Comparison of ENCODE assay signal across 27 cellular contexts in the genomic region with DNA sequence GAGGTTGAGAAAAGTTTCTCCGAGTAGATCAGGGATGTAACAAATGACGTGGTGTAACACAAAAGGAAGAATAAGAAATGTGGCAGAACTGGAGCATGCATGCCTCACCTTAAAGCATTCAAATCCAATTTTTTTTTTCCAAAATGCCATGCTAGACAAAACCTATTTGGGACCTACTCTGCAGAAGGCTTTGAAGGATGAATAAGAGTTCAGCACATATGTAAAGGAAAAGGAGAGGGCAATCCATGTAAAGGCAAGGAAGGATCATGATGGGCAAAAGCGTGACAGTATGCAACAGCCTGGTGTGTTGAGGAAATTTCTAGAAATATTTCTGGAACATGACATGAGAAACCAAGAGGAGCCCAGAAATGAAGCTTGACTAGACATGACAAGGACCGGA.
DNase-seq lines count a peak whose midpoint lies in the region; ATAC-seq and TF ChIP-seq lines count a peak whose summit lies in the region.
"Had no signal": no experiment of that assay in that cellular context is flagged by ENCODE, and none has a peak within 500 bp of the region (broad histone marks: within the 10 kb centered on the region; RNA-seq: fewer than 3 reads in every experiment).

No MANE protein-coding gene starts in this region.

- H4K20me1 ChIP-seq in OCI-LY1 (ENCODE audit: insufficient read depth, low read length) = no peaks in the 10 kb centered on the region

- DNase-seq in activated naive CD4-positive, alpha-beta T cell treated with anti-CD3 and anti-CD28 coated beads for 36 hours = no peak
- no peak for DNase-seq in activated naive CD4-positive, alpha-beta T cell treated with Interleukin-2 at 50 U/mL for 16 hours
- DNase-seq in activated naive CD8-positive, alpha-beta T cell treated with anti-CD3 and anti-CD28 coated beads, Interleukin-2, amount 50 U/mL, for 24 hours = no peak
- no peak for DNase-seq in stimulated activated naive B cell treated with anti-CD40 and anti-IgM and Interleukin-4, amounts not matched to agents 10 μg/mL and 1 μg/mL and 100 μg/mL, for 72 hours
- no peak for DNase-seq in anterior cingulate cortex (lab: John Stamatoyannopoulos, UW)
- DNase-seq: CD8-positive, alpha-beta memory T cell; GM23248; H9; MM.1S; NCI-H1092; NCI-H1436; NCI-H1930; NCI-H2227 treated with DMSO at 0.1 percent for 48 hours; NCI-H510A; NCI-H748 treated with DMSO at 0.1 percent for 48 hours; NK-92 treated with Interleukin-12 subunit alpha and Interleukin-12 subunit beta, amount 100 ng/mL, for 24 hours; Peyer's patch; SW 1271 had no signal

- H3K27ac ChIP-seq in OCI-LY1 (ENCODE audit: low read depth, low read length, poor library complexity, severe bottlenecking) = peak overlapping the region; percentile 97
- H3K27ac ChIP-seq: A549, BLaER1, GM23248, HL-60, Peyer's patch, SJSA1 had no signal

- H3K36me3 Mint-ChIP-seq in activated naive CD4-positive, alpha-beta T cell treated with anti-CD3 and anti-CD28 coated beads for 36 hours (ENCODE audit: low read depth) = peaks cover 54% of the 10 kb centered on the region
- H3K36me3 Mint-ChIP-seq in activated naive CD8-positive, alpha-beta T cell treated with anti-CD3 and anti-CD28 coated beads, Interleukin-2, amount 50 U/mL, for 24 hours (ENCODE audit: low read depth) = peaks cover 90% of the 10 kb centered on the region
- H3K36me3 Mint-ChIP-seq in stimulated activated naive B cell treated with anti-CD40 and anti-IgM and Interleukin-4, amounts not matched to agents 10 μg/mL and 1 μg/mL and 100 μg/mL, for 72 hours = peaks cover 87 to 91% of the 10 kb centered on the region in 2 donors

- peaks cover 94% of the 10 kb centered on the region for H3K36me3 ChIP-seq in OCI-LY1 (ENCODE audit: insufficient read depth, low read length)
- H3K36me3 ChIP-seq: Peyer's patch had no signal

- H3K4me3 ChIP-seq in OCI-LY1 (ENCODE audit: low read depth, low read length, poor library complexity, severe bottlenecking) = no peak overlapping the region
- H3K4me3 ChIP-seq: A549, BLaER1, GM23248, K562, Peyer's patch, SJSA1 had no signal

- H3K79me2 ChIP-seq in OCI-LY1 (ENCODE audit: insufficient read depth, low read length) = peaks cover 27% of the 10 kb centered on the region

- no peaks in the 10 kb centered on the region for H3K9me3 ChIP-seq in OCI-LY1 (ENCODE audit: low read length)
- H3K9me3 ChIP-seq: Peyer's patch had no signal

- H3K4me1 ChIP-seq in OCI-LY1 (ENCODE audit: insufficient read depth, low read length, severe bottlenecking) = peaks cover 80% of the 10 kb centered on the region
- H3K4me1 ChIP-seq: A549 had no signal

- H3K27me3 ChIP-seq in OCI-LY1 (ENCODE audit: insufficient read depth, low read length) = no peaks in the 10 kb centered on the region
- H3K27me3 ChIP-seq: BLaER1, Peyer's patch, SJSA1 had no signal

- peaks cover 59% of the 10 kb centered on the region for H3K4me1 Mint-ChIP-seq in activated naive CD4-positive, alpha-beta T cell treated with anti-CD3 and anti-CD28 coated beads for 36 hours (ENCODE audit: low read depth)
- H3K4me1 Mint-ChIP-seq in activated naive CD8-positive, alpha-beta T cell treated with anti-CD3 and anti-CD28 coated beads, Interleukin-2, amount 50 U/mL, for 24 hours = peaks cover 75% of the 10 kb centered on the region
- H3K4me1 Mint-ChIP-seq in stimulated activated naive B cell treated with anti-CD40 and anti-IgM and Interleukin-4, amounts not matched to agents 10 μg/mL and 1 μg/mL and 100 μg/mL, for 72 hours = peaks cover 56 to 89% of the 10 kb centered on the region in 2 donors

- H2AFZ ChIP-seq in OCI-LY1 (ENCODE audit: low read length) = no peak overlapping the region
- H2AFZ ChIP-seq: GM23248 had no signal

- H3K27me3 Mint-ChIP-seq in activated naive CD4-positive, alpha-beta T cell treated with anti-CD3 and anti-CD28 coated beads for 36 hours (ENCODE audit: low read depth) = no peaks in the 10 kb centered on the region
- H3K27me3 Mint-ChIP-seq in activated naive CD8-positive, alpha-beta T cell treated with anti-CD3 and anti-CD28 coated beads, Interleukin-2, amount 50 U/mL, for 24 hours = no peaks in the 10 kb centered on the region
- no peaks in the 10 kb centered on the region for H3K27me3 Mint-ChIP-seq in stimulated activated naive B cell treated with anti-CD40 and anti-IgM and Interleukin-4, amounts not matched to agents 10 μg/mL and 1 μg/mL and 100 μg/mL, for 72 hours
- H3K27me3 Mint-ChIP-seq: CD8-positive, alpha-beta memory T cell had no signal

- H3K27ac Mint-ChIP-seq in activated naive CD4-positive, alpha-beta T cell treated with anti-CD3 and anti-CD28 coated beads for 36 hours = peak overlapping the region; percentile 16
- H3K27ac Mint-ChIP-seq in activated naive CD8-positive, alpha-beta T cell treated with anti-CD3 and anti-CD28 coated beads, Interleukin-2, amount 50 U/mL, for 24 hours = peak overlapping the region; percentile 44
- peak overlapping the region; percentile 78 for H3K27ac Mint-ChIP-seq in stimulated activated naive B cell treated with anti-CD40 and anti-IgM and Interleukin-4, amounts not matched to agents 10 μg/mL and 1 μg/mL and 100 μg/mL, for 72 hours
- H3K27ac Mint-ChIP-seq: H9 had no signal

- H3K9ac ChIP-seq in OCI-LY1 (ENCODE audit: low read length) = no peak overlapping the region
- H3K9ac ChIP-seq: BLaER1, GM23248 had no signal

- ATAC-seq in activated naive CD8-positive, alpha-beta T cell treated with anti-CD3 and anti-CD28 coated beads, Interleukin-2, amount 50 U/mL, for 24 hours = no peak
- no peak for ATAC-seq in stimulated activated naive B cell treated with anti-CD40 and anti-IgM and Interleukin-4, amounts not matched to agents 10 μg/mL and 1 μg/mL and 100 μg/mL, for 72 hours (replicated peaks)
- ATAC-seq in GM19328 (IDR thresholded peaks at IDR 0.05; ENCODE audit: unreplicated experiment) (no peak), GM19035 (IDR thresholded peaks at IDR 0.05; ENCODE audit: unreplicated experiment) (no peak)
- ATAC-seq: A549, HepG2, K562 had no signal

- H3K4me2 ChIP-seq in OCI-LY1 (ENCODE audit: low read length) = peak overlapping the region; percentile 30; the same call in 1 of the 2 replicates
- H3K4me2 ChIP-seq: A549, BLaER1 had no signal

- no peak for TF ChIP-seq CTCF in OCI-LY1 (IDR thresholded peaks at IDR 0.05; ENCODE audit: low read length)

- peaks cover 11% of the 10 kb centered on the region for H3K9me3 Mint-ChIP-seq in activated naive CD4-positive, alpha-beta T cell treated with anti-CD3 and anti-CD28 coated beads for 36 hours
- H3K9me3 Mint-ChIP-seq in activated naive CD8-positive, alpha-beta T cell treated with anti-CD3 and anti-CD28 coated beads, Interleukin-2, amount 50 U/mL, for 24 hours = peaks cover 9% of the 10 kb centered on the region
- H3K9me3 Mint-ChIP-seq in stimulated activated naive B cell treated with anti-CD40 and anti-IgM and Interleukin-4, amounts not matched to agents 10 μg/mL and 1 μg/mL and 100 μg/mL, for 72 hours = peaks cover 8 to 9% of the 10 kb centered on the region in 2 donors
- H3K9me3 Mint-ChIP-seq: CD8-positive, alpha-beta memory T cell had no signal

- CTCF ChIA-PET in activated naive CD4-positive, alpha-beta T cell treated with anti-CD3 and anti-CD28 coated beads for 36 hours (lab: Charles Lee) = no interaction called here

- H3F3A ChIP-seq in OCI-LY1 (ENCODE audit: insufficient read depth, low read length) = peaks cover 20% of the 10 kb centered on the region

- intact Hi-C loops in activated naive CD4-positive, alpha-beta T cell treated with anti-CD3 and anti-CD28 coated beads for 36 hours (cut with micrococcal nuclease) = no loop called here

- no peak overlapping the region for H3K4me3 Mint-ChIP-seq in activated naive CD4-positive, alpha-beta T cell treated with anti-CD3 and anti-CD28 coated beads for 36 hours
- H3K4me3 Mint-ChIP-seq in activated naive CD8-positive, alpha-beta T cell treated with anti-CD3 and anti-CD28 coated beads, Interleukin-2, amount 50 U/mL, for 24 hours = no peak overlapping the region
- no peak overlapping the region for H3K4me3 Mint-ChIP-seq in stimulated activated naive B cell treated with anti-CD40 and anti-IgM and Interleukin-4, amounts not matched to agents 10 μg/mL and 1 μg/mL and 100 μg/mL, for 72 hours
- H3K4me3 Mint-ChIP-seq: CD8-positive, alpha-beta memory T cell; H9 had no signal

- H3K9me2 ChIP-seq in OCI-LY1 (ENCODE audit: low read depth, low read length) = no peaks in the 10 kb centered on the region

Comparison
In these comparisons a context has a peak if more than half of its experiments do, and no peak if none do; other contexts are left out.
1. H3K27ac Mint-ChIP-seq: peak in every context shown above with its lines; median percentile 78 in stimulated activated naive B cell treated with anti-CD40 and anti-IgM and Interleukin-4, amounts not matched to agents 10 μg/mL and 1 μg/mL and 100 μg/mL, for 72 hours; 44 in activated naive CD8-positive, alpha-beta T cell treated with anti-CD3 and anti-CD28 coated beads, Interleukin-2, amount 50 U/mL, for 24 hours; 16 in activated naive CD4-positive, alpha-beta T cell treated with anti-CD3 and anti-CD28 coated beads for 36 hours.